In the genomic region with DNA sequence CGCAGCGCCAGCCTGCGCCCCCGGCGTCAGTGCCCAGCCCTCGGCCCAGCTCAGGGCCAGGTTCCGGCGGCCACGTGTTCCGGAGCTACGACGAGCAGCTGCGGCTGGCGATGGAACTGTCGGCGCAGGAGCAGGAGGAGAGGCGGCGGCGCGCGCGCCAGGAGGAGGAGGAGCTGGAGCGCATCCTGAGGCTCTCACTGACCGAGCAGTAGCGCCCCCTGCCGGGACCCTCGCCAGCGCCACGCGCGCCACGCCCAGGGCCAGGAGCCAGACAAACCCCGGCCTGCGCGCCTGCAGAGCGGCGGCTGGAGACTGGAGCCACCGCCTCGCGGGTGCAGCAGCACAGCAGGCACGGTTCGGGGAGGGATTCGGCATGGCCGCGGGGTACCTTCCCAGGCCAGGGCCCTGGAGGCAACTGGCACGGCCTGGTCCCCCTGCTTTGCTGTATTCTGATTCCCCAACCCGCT, we compare ENCODE assay signal across 1 cellular context.
TF ChIP-seq lines count a peak whose summit lies in the region.

No MANE protein-coding gene starts in this region.

TF ChIP-seq in K562, 482 proteins besides CTCF, POLR2A, EP300 and RAD21:
- TF ChIP-seq, protein P1, sequence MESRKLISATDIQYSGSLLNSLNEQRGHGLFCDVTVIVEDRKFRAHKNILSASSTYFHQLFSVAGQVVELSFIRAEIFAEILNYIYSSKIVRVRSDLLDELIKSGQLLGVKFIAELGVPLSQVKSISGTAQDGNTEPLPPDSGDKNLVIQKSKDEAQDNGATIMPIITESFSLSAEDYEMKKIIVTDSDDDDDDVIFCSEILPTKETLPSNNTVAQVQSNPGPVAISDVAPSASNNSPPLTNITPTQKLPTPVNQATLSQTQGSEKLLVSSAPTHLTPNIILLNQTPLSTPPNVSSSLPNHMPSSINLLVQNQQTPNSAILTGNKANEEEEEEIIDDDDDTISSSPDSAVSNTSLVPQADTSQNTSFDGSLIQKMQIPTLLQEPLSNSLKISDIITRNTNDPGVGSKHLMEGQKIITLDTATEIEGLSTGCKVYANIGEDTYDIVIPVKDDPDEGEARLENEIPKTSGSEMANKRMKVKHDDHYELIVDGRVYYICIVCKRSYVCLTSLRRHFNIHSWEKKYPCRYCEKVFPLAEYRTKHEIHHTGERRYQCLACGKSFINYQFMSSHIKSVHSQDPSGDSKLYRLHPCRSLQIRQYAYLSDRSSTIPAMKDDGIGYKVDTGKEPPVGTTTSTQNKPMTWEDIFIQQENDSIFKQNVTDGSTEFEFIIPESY (CRISPR knock-in tag; IDR thresholded peaks at IDR 0.05): peak; percentile 72
- no peak for TF ChIP-seq RBBP5 (IDR thresholded peaks at IDR 0.05; ENCODE audit: borderline replicate concordance, insufficient read depth, low read length, poor library complexity, severe bottlenecking)
